Comparison of ENCODE assay signal across 13 cellular contexts in genomic region chr12:52833922-52834726, GRCh38. TPM values are rescaled to one million over a fixed set of nuclear protein-coding genes. Genes with fewer than 3 reads are reported as not detected.
"Had no signal": no experiment of that assay in that cellular context is flagged by ENCODE, and none has a peak within 500 bp of the region (broad histone marks: within the 10 kb centered on the region; RNA-seq: fewer than 3 reads in every experiment).

TSS of gene KRT79 (minus strand) at chr12:52834311. CDS start at chr12:52834260, 51 bp downstream.

- H3K36me3 ChIP-seq: gastrocnemius medialis, right lobe of liver, tibial artery had no signal

- H3K27me3 ChIP-seq: right lobe of liver had no signal

- H3K9me3 ChIP-seq: gastrocnemius medialis, psoas muscle, right lobe of liver, tibial artery had no signal

- ATAC-seq: gastrocnemius medialis, psoas muscle, right lobe of liver had no signal

- DNase-seq: activated CD4-positive, alpha-beta T cell treated with anti-CD3 and anti-CD28 coated beads for 4 hours; activated gamma-delta T cell; caudate nucleus; cortex of kidney; effector CD8-positive, alpha-beta T cell; gastrocnemius medialis; psoas muscle; right lobe of liver; stimulated activated CD4-positive, alpha-beta T cell treated with anti-CD3 and anti-CD28 coated beads, Interleukin-2, amount 100 ng/mL, for 48 hours; stimulated activated CD8-positive, alpha-beta memory T cell treated with anti-CD3 and anti-CD28 coated beads, Interleukin-4, amount 100 ng/mL, for 48 hours; T-helper 9 cell; tibial artery had no signal

- H3K4me3 ChIP-seq: gastrocnemius medialis, psoas muscle, right lobe of liver, tibial artery had no signal

- H3K4me1 ChIP-seq: gastrocnemius medialis, psoas muscle, right lobe of liver, tibial artery had no signal

- H3K27ac ChIP-seq: gastrocnemius medialis, psoas muscle, right lobe of liver, tibial artery had no signal

RNA-seq across cellular contexts. Expression of gene KRT79, which starts in this region (rescaled TPM):
- total RNA-seq: gastrocnemius medialis, liver, psoas muscle, right lobe of liver had no signal
- polyA plus RNA-seq: liver had no signal
